ENCODE assay signal across 1 cellular context in genomic region chr5:139593716-139594319, GRCh38.
TF ChIP-seq lines count a peak whose summit lies in the region.

No MANE protein-coding gene starts in this region.

TF ChIP-seq in endothelial cell of umbilical vein, 7 proteins besides CTCF, POLR2A, EP300 and RAD21 (continued from another document):
- TF ChIP-seq POLR2AphosphoS5 (IDR thresholded peaks at IDR 0.05; ENCODE audit: insufficient read depth, low read depth, low read length) (no peak), EZH2 (IDR thresholded peaks at IDR 0.05; ENCODE audit: borderline replicate concordance, low read depth, low read length, severe bottlenecking) (no peak)
